In the genomic region with DNA sequence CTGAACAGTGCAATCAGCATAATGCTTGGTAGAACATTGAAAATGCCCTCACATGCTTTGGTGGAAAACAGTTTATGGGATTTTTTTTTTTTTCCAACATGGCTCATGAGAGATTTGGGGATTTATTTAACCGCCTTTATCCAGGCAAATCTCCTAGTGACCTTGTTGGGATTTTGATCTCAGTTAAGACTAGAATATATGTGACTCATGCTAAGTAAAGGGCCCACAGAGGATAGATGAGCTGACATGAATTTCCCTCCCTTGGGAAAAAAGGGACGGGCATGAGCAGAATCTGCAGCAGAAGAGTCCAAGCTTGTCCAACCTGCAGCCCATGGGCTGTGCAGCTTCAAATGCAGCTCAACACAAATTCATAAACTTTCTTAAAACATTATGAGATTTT, we compare ENCODE assay signal across 36 cellular contexts. TPM values are rescaled to one million over a fixed set of nuclear protein-coding genes. Genes with fewer than 3 reads are reported as not detected.
"Had no signal": no experiment of that assay in that cellular context is flagged by ENCODE, and none has a peak within 500 bp of the region (broad histone marks: within the 10 kb centered on the region; RNA-seq: fewer than 3 reads in every experiment).

No MANE protein-coding gene starts in this region.

- FAIRE-seq: endothelial cell of umbilical vein, kidney, pancreas, TTC549 had no signal

- H3K27ac Mint-ChIP-seq: activated CD4-positive, alpha-beta memory T cell treated with anti-CD3 and anti-CD28 coated beads for 36 hours; activated CD4-positive, alpha-beta T cell treated with anti-CD3 and anti-CD28 coated beads, Interleukin-2, amount 10 ng/mL, durations not matched to agents 24 days and 14 days; activated naive CD4-positive, alpha-beta T cell treated with anti-CD3 and anti-CD28 coated beads for 36 hours; activated naive CD8-positive, alpha-beta T cell treated with anti-CD3 and anti-CD28 coated beads for 36 hours; activated T-helper 1 cell treated with anti-CD3 and anti-CD28 coated beads, Interleukin-12 subunit alpha, Interleukin-12 subunit beta, Interleukin-2, Interleukin-4 antibody, amounts not matched to agents 30 ng/mL and 10 ng/mL and 1 ng/mL, durations not matched to agents 14 hours and 24 hours and 36 hours; mesothelial cell of epicardium; naive thymus-derived CD4-positive, alpha-beta T cell had no signal

- H3K36me3 Mint-ChIP-seq: activated CD4-positive, alpha-beta memory T cell treated with anti-CD3 and anti-CD28 coated beads for 36 hours; activated naive CD8-positive, alpha-beta T cell treated with anti-CD3 and anti-CD28 coated beads for 36 hours; naive thymus-derived CD4-positive, alpha-beta T cell had no signal

- H3K4me1 Mint-ChIP-seq: activated CD4-positive, alpha-beta T cell treated with anti-CD3 and anti-CD28 coated beads, Interleukin-2, amount 10 ng/mL, durations not matched to agents 24 days and 14 days; activated naive CD8-positive, alpha-beta T cell treated with anti-CD3 and anti-CD28 coated beads for 36 hours had no signal

- DNase-seq: activated CD4-positive, alpha-beta memory T cell treated with anti-CD3 and anti-CD28 coated beads for 36 hours; activated CD4-positive, alpha-beta T cell treated with anti-CD3 and anti-CD28 coated beads, Interleukin-2, amount 10 ng/mL, durations not matched to agents 24 days and 14 days; activated CD4-positive, CD25-positive, alpha-beta regulatory T cell treated with anti-CD3 and anti-CD28 coated beads, Interleukin-2, amount 50 U/mL, for 72 hours; activated CD8-positive, alpha-beta memory T cell treated with anti-CD3 and anti-CD28 coated beads, Interleukin-2, amount 50 U/mL, for 4 hours; activated effector memory CD4-positive, alpha-beta T cell treated with anti-CD3 and anti-CD28 coated beads, Interleukin-2, amount 50 U/mL, for 16 hours; activated naive CD4-positive, alpha-beta T cell treated with anti-CD3 and anti-CD28 coated beads for 36 hours; activated naive CD8-positive, alpha-beta T cell treated with anti-CD3 and anti-CD28 coated beads for 36 hours; activated T-cell treated with anti-CD3 and anti-CD28 coated beads, Interleukin-2, amount 50 U/mL, for 1 hour; foreskin fibroblast; head of caudate nucleus; hippocampal formation; kidney; left colon; mammary epithelial cell; naive thymus-derived CD4-positive, alpha-beta T cell; pancreas; psoas muscle; right cardiac atrium; spleen; stimulated activated naive CD4-positive, alpha-beta T cell; T-helper 9 cell; tibial artery had no signal

- H3K27me3 Mint-ChIP-seq: activated CD4-positive, alpha-beta memory T cell treated with anti-CD3 and anti-CD28 coated beads for 36 hours; activated CD4-positive, alpha-beta T cell treated with anti-CD3 and anti-CD28 coated beads, Interleukin-2, amount 10 ng/mL, durations not matched to agents 24 days and 14 days; activated naive CD8-positive, alpha-beta T cell treated with anti-CD3 and anti-CD28 coated beads for 36 hours; brain had no signal

- H3K4me3 ChIP-seq: adrenal gland, ascending aorta, cardiac muscle cell, pancreas, psoas muscle, spleen, suprapubic skin, tibial artery had no signal

- H3K4me3 Mint-ChIP-seq: activated CD4-positive, alpha-beta memory T cell treated with anti-CD3 and anti-CD28 coated beads for 36 hours; activated CD4-positive, alpha-beta T cell treated with anti-CD3 and anti-CD28 coated beads, Interleukin-2, amount 10 ng/mL, durations not matched to agents 24 days and 14 days; activated naive CD4-positive, alpha-beta T cell treated with anti-CD3 and anti-CD28 coated beads for 36 hours; activated naive CD8-positive, alpha-beta T cell treated with anti-CD3 and anti-CD28 coated beads for 36 hours; activated T-helper 1 cell treated with anti-CD3 and anti-CD28 coated beads, Interleukin-12 subunit alpha, Interleukin-12 subunit beta, Interleukin-2, Interleukin-4 antibody, amounts not matched to agents 30 ng/mL and 10 ng/mL and 1 ng/mL, durations not matched to agents 14 hours and 24 hours and 36 hours; brain; mesothelial cell of epicardium; naive thymus-derived CD4-positive, alpha-beta T cell had no signal

- ATAC-seq: left colon; naive thymus-derived CD4-positive, alpha-beta T cell; pancreas; psoas muscle; right cardiac atrium had no signal

- H3K9me3 Mint-ChIP-seq: activated CD4-positive, alpha-beta memory T cell treated with anti-CD3 and anti-CD28 coated beads for 36 hours; activated CD4-positive, alpha-beta T cell treated with anti-CD3 and anti-CD28 coated beads, Interleukin-2, amount 10 ng/mL, durations not matched to agents 24 days and 14 days; activated naive CD8-positive, alpha-beta T cell treated with anti-CD3 and anti-CD28 coated beads for 36 hours had no signal

RNA-seq across cellular contexts. Expression of gene LRTM1, which starts 18.6 kb away (rescaled TPM):
- total RNA-seq: activated CD4-positive, alpha-beta memory T cell treated with anti-CD3 and anti-CD28 coated beads for 36 hours; activated CD4-positive, alpha-beta T cell treated with anti-CD3 and anti-CD28 coated beads, Interleukin-2, amount 10 ng/mL, durations not matched to agents 24 days and 14 days; activated CD8-positive, alpha-beta memory T cell treated with anti-CD3 and anti-CD28 coated beads for 36 hours; activated naive CD4-positive, alpha-beta T cell treated with anti-CD3 and anti-CD28 coated beads for 36 hours; activated naive CD8-positive, alpha-beta T cell treated with anti-CD3 and anti-CD28 coated beads for 36 hours; activated T-helper 1 cell treated with anti-CD3 and anti-CD28 coated beads, Interleukin-12 subunit alpha, Interleukin-12 subunit beta, Interleukin-2, Interleukin-4 antibody, amounts not matched to agents 30 ng/mL and 10 ng/mL and 1 ng/mL, durations not matched to agents 14 hours and 24 hours and 36 hours; adrenal gland; ascending aorta; cardiac muscle cell; cerebellum; endothelial cell of umbilical vein; kidney; left colon; liver; mammary epithelial cell; mesothelial cell of epicardium; naive thymus-derived CD4-positive, alpha-beta T cell; pancreas; right cardiac atrium; suprapubic skin; T-helper 1 cell treated with Interleukin-12 subunit alpha and Interleukin-12 subunit beta and Interleukin-4 antibody, amounts not matched to agents 30 ng/mL and 1 ng/mL, for 36 hours; ureter had no signal
